In genomic region chr12:48980953-48981756, GRCh38 we compare ENCODE assay signal across 8 cellular contexts. TPM values are rescaled to one million over a fixed set of nuclear protein-coding genes. Genes with fewer than 3 reads are reported as not detected.
A peak's percentile ranks its signal among the peaks of the same experiment; 100 is the strongest.
DNase-seq lines count a peak whose midpoint lies in the region; ATAC-seq and TF ChIP-seq lines count a peak whose summit lies in the region.

No MANE protein-coding gene starts in this region.

- no peaks in the 10 kb centered on the region for H3K36me3 ChIP-seq in CD8-positive, alpha-beta T cell (ENCODE audit: insufficient read depth, low read length)
- no peaks in the 10 kb centered on the region for H3K36me3 ChIP-seq in Panc1 (ENCODE audit: control insufficient read depth, insufficient read depth, low read length)
- H3K36me3 ChIP-seq in transverse colon = no peaks in the 10 kb centered on the region

- no peaks in the 10 kb centered on the region for H3K9me3 ChIP-seq in CD8-positive, alpha-beta T cell (ENCODE audit: low read length)
- no peaks in the 10 kb centered on the region for H3K9me3 ChIP-seq in Panc1 (ENCODE audit: control insufficient read depth, insufficient read depth, low read depth, low read length)
- no peaks in the 10 kb centered on the region for H3K9me3 ChIP-seq in transverse colon

- ATAC-seq in CD8-positive, alpha-beta T cell = peak; percentile 41
- ATAC-seq in Panc1 (peak; percentile 56), memory B cell (ENCODE audit: low read depth) (peak; percentile 23)

- peaks cover 44% of the 10 kb centered on the region for H3K4me1 ChIP-seq in CD8-positive, alpha-beta T cell (ENCODE audit: insufficient read depth, low read length)
- peaks cover 9% of the 10 kb centered on the region for H3K4me1 ChIP-seq in Panc1 (ENCODE audit: control insufficient read depth, insufficient read depth, low read length)
- peaks cover 34 to 55% (median 43%) of the 10 kb centered on the region in 4 donors for H3K4me1 ChIP-seq in transverse colon

- CTCF ChIA-PET in CD8-positive, alpha-beta T cell (lab: Charles Lee) = interaction anchor here (0.6 to 8.5 kb wide), 14 partner anchors 9 to 128 kb away, joined by 3 to 66 read pairs (median 5); partner anchors contain the start of genes ARF3, DDX23 and FKBP11
- CTCF ChIA-PET in Panc1 (lab: Charles Lee) = interaction anchor here (0.7 to 1.2 kb wide), 3 partner anchors 13 to 129 kb away, joined by 3 to 7 read pairs (median 5); partner anchors contain the start of gene DDX23

- peak overlapping the region; percentile 89 for H3K27ac Mint-ChIP-seq in CD8-positive, alpha-beta T cell
- peak overlapping the region in 1 of 5 experiments; percentile 77 for H3K27ac Mint-ChIP-seq in brain
- peak overlapping the region; percentile 88 for H3K27ac Mint-ChIP-seq in memory B cell

- H3K27me3 Mint-ChIP-seq in CD8-positive, alpha-beta T cell (ENCODE audit: low read depth) = peaks cover 8% of the 10 kb centered on the region
- H3K27me3 Mint-ChIP-seq in brain (peaks cover 100% of the 10 kb centered on the region), memory B cell (peaks cover 26% of the 10 kb centered on the region)

- no peak overlapping the region for H3K27ac ChIP-seq in CD8-positive, alpha-beta T cell (ENCODE audit: low read depth, low read length)
- H3K27ac ChIP-seq in Panc1 (ENCODE audit: low read length) (no peak overlapping the region), transverse colon (no peak overlapping the region)

- peak overlapping the region; percentile 90 for H3K4me3 Mint-ChIP-seq in CD8-positive, alpha-beta T cell
- H3K4me3 Mint-ChIP-seq in brain = peak overlapping the region; percentile 74 to 85 (median 82)
- H3K4me3 Mint-ChIP-seq in memory B cell = peak overlapping the region; percentile 85

- peaks cover 46% of the 10 kb centered on the region for H3K4me1 Mint-ChIP-seq in CD8-positive, alpha-beta T cell (ENCODE audit: low read depth)
- H3K4me1 Mint-ChIP-seq in brain (peaks cover 73% of the 10 kb centered on the region), memory B cell (peaks cover 32% of the 10 kb centered on the region)

- H3K36me3 Mint-ChIP-seq in CD8-positive, alpha-beta T cell = no peaks in the 10 kb centered on the region
- H3K36me3 Mint-ChIP-seq in brain (no peaks in the 10 kb centered on the region), memory B cell (no peaks in the 10 kb centered on the region)

- peak overlapping the region; percentile 77 for H3K4me3 ChIP-seq in CD8-positive, alpha-beta T cell (ENCODE audit: low read depth, low read length)
- peak overlapping the region; percentile 8 to 31; a peak in 3 of 4 replicates for H3K4me3 ChIP-seq in Panc1 (ENCODE audit: low read depth in 2 of 2, low read length in 2 of 2)
- H3K4me3 ChIP-seq in transverse colon = peak overlapping the region in 2 of 4 donors; percentile 28 to 45

- H3K9me3 Mint-ChIP-seq in CD8-positive, alpha-beta T cell = no peaks in the 10 kb centered on the region
- H3K9me3 Mint-ChIP-seq in brain = peaks cover 0 to 8% (median 2%) of the 10 kb centered on the region in 5 experiments
- H3K9me3 Mint-ChIP-seq in memory B cell = no peaks in the 10 kb centered on the region

- in situ Hi-C loops in Panc1 (cut with HindIII; ENCODE audit: low pct_unique_long_range_greater_than_20kb, low sequenced_read_pairs) (no loop called here), transverse colon (cut with MboI; ENCODE audit: low pct_ligation_motif_present in 1 of 4, low pct_unique_long_range_greater_than_20kb in 1 of 4, low sequenced_read_pairs in 3 of 4) (no loop called here)

- peak in 4 of 7 experiments; percentile 44 to 76 (median 64) for DNase-seq in CD8-positive, alpha-beta T cell
- DNase-seq in Panc1 (ENCODE audit: low read depth, low spot score) = no peak
- no peak for DNase-seq in memory B cell (ENCODE audit: low spot score in 2 of 2)
- DNase-seq in transverse colon = no peak
- no peak for DNase-seq in NCI-H1930 (lab: John Stamatoyannopoulos, UW)
- no peak for DNase-seq in kidney tubule cell (ENCODE audit: low spot score)
- DNase-seq in NCI-H510A treated with DMSO at 0.1 percent for 48 hours (lab: John Stamatoyannopoulos, UW) = no peak

- POLR2A ChIA-PET in CD8-positive, alpha-beta T cell (lab: Charles Lee) = interaction anchor here (0.9 to 4.6 kb wide), 7 partner anchors 9 to 129 kb away, joined by 3 to 21 read pairs (median 3); partner anchors contain the start of genes ARF3, DDX23 and FKBP11
- POLR2A ChIA-PET in Panc1 (lab: Charles Lee) = interaction anchor here (0.6 kb wide), 1 partner anchor 784 kb away, joined by 10 read pairs; no protein-coding TSS in a partner anchor

- H3K27me3 ChIP-seq in CD8-positive, alpha-beta T cell (ENCODE audit: insufficient read depth, low read length) = no peaks in the 10 kb centered on the region
- H3K27me3 ChIP-seq in Panc1 (ENCODE audit: control insufficient read depth, insufficient read depth, low read length) (peaks cover 18% of the 10 kb centered on the region), transverse colon (peaks cover 95% of the 10 kb centered on the region)

- no TSS peak for BruUV-seq in Panc1 (replicated peaks; lab: Mats Ljungman, UMichigan)

- no peak for TF ChIP-seq EP300 in transverse colon (IDR thresholded peaks at IDR 0.05; ENCODE audit: low read depth)

- intact Hi-C loops in CD8-positive, alpha-beta T cell (cut with DNase I, micrococcal nuclease) = loop anchor here in 1 of 2 experiments (1.0 to 2.0 kb wide), 3 partner anchors 16 to 128 kb away; partner anchors contain the start of genes ARF3 and DDX23
- intact Hi-C loops in Panc1 (cut with micrococcal nuclease; ENCODE audit: unreplicated experiment) = no loop called here
- intact Hi-C loops in transverse colon (cut with DNase I; ENCODE audit: low total_unique reads) = no loop called here

- no peak for TF ChIP-seq POLR2A in transverse colon (IDR thresholded peaks at IDR 0.05)

- WGBS in transverse colon (ENCODE audit: low coverage in 1 of 2), 2 donors = 0 to 9% methylated on average over 1 to 78 of the region's 91 CpGs

- no peak for TF ChIP-seq CTCF in CD8-positive, alpha-beta T cell (IDR thresholded peaks at IDR 0.05)
- peak; percentile 70 for TF ChIP-seq CTCF in Panc1 (IDR thresholded peaks at IDR 0.05)
- TF ChIP-seq CTCF in brain (conservative IDR thresholded peaks at IDR 0.05) = no peak
- peak in 3 of 5 experiments; percentile 7 to 25 (median 12) for TF ChIP-seq CTCF in transverse colon (IDR thresholded peaks at IDR 0.05)

RNA-seq across cellular contexts. Expression of gene WNT1, which starts 3.0 kb away (rescaled TPM):
- total RNA-seq in CD8-positive, alpha-beta T cell = 1 to 10 TPM; 5.6 to 5.9 TPM
- total RNA-seq in Panc1 (2021; ENCODE audit: unreplicated experiment) = not detected
- polyA plus RNA-seq in Panc1 (2012; ENCODE audit: insufficient read length) = not detected
- polyA plus RNA-seq in brain (ENCODE audit: insufficient read depth, low read depth, low replicate concordance) = not detected
- not detected for total RNA-seq in transverse colon

RNA-seq across cellular contexts. Expression of gene WNT10B, which starts 9.6 kb away (rescaled TPM):
- total RNA-seq in CD8-positive, alpha-beta T cell = 10 to 100 TPM; 11.2 to 13.1 TPM
- total RNA-seq in Panc1 (2021; ENCODE audit: unreplicated experiment) (2.3 TPM), transverse colon (1 to 10 TPM in 1 of 4 donors, under 1 TPM in 1, not detected in 2; 0.41 to 1.4 TPM)
- 3.1 TPM for polyA plus RNA-seq in Panc1 (2012; ENCODE audit: insufficient read length)
- polyA plus RNA-seq in brain (ENCODE audit: insufficient read depth, low read depth, low replicate concordance) = 2.4 TPM

RNA-seq across cellular contexts. Expression of gene DDN, which starts 18.0 kb away (rescaled TPM):
- 1 to 10 TPM; 1.3 TPM for total RNA-seq in CD8-positive, alpha-beta T cell
- 0.51 TPM for total RNA-seq in Panc1 (2021; ENCODE audit: unreplicated experiment)
- polyA plus RNA-seq in Panc1 (2012; ENCODE audit: insufficient read length) = 0.30 TPM
- polyA plus RNA-seq in brain (ENCODE audit: insufficient read depth, low read depth, low replicate concordance) = 41.5 TPM
- total RNA-seq in transverse colon = under 1 TPM in 2 of 4 donors, not detected in 2; 0.27 to 0.32 TPM

RNA-seq across cellular contexts. Expression of gene ARF3, which starts 23.9 kb away (rescaled TPM):
- total RNA-seq in CD8-positive, alpha-beta T cell = 10 to 100 TPM; 34.7 to 36.4 TPM
- total RNA-seq in Panc1 (2021; ENCODE audit: unreplicated experiment) (224 TPM), transverse colon (100 to 1,000 TPM in 2 of 4 donors, 10 to 100 TPM in 2; 30.8 to 117 (median 99.8) TPM)
- 210 TPM for polyA plus RNA-seq in Panc1 (2012; ENCODE audit: insufficient read length)
- 201 TPM for polyA plus RNA-seq in brain (ENCODE audit: insufficient read depth, low read depth, low replicate concordance)

RNA-seq across cellular contexts. Expression of gene PRKAG1, which starts 37.4 kb away (rescaled TPM):
- total RNA-seq in CD8-positive, alpha-beta T cell = 10 to 100 TPM; 30.2 to 34.3 TPM
- 57.3 TPM for total RNA-seq in Panc1 (2021; ENCODE audit: unreplicated experiment)
- polyA plus RNA-seq in Panc1 (2012; ENCODE audit: insufficient read length) = 55.5 TPM
- 54.4 TPM for polyA plus RNA-seq in brain (ENCODE audit: insufficient read depth, low read depth, low replicate concordance)
- 10 to 100 TPM; 21.7 to 44.0 (median 42.3) TPM for total RNA-seq in transverse colon

Comparison
In these comparisons a context has a peak if more than half of its experiments do, and no peak if none do; other contexts are left out.
1. DNase-seq: peak in CD8-positive, alpha-beta T cell (4 of 7); none in Panc1 (single experiment), memory B cell (0 of 2), transverse colon (single experiment), NCI-H1930 (0 of 2), kidney tubule cell (single experiment) and NCI-H510A treated with DMSO at 0.1 percent for 48 hours (single experiment).
2. CTCF ChIP-seq: peak in Panc1 (single experiment) and transverse colon (3 of 5); none in CD8-positive, alpha-beta T cell (single experiment) and brain (0 of 2).
3. Peak in every context shown above with its lines, with median percentiles within 50 percentile points of each other: ATAC-seq and H3K4me3 Mint-ChIP-seq.